ENCODE assay signal across 1 cellular context in the genomic region with DNA sequence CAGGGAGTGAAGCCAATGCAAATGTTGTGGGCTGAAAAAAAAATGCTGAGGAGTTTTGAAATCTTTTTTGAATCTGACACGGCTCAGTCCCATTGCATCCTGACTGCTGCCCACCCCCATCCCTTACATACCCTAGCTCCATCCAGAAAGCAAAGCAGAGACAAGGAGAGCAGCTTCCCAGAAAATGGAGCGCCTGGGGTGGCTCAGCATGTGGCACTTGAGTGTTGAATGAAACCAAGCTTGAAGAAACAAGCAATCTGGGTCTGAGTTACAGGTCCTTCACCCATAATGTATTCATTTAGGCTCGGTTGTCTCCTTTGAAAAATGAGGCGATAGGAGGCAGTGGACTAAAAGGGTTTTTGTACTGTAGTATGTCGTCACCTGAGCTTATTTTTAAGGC.
TF ChIP-seq lines count a peak whose summit lies in the region.

No MANE protein-coding gene starts in this region.

TF ChIP-seq in H1, 55 proteins besides CTCF, POLR2A, EP300 and RAD21 (continued from another document):
- TF ChIP-seq, protein P1, sequence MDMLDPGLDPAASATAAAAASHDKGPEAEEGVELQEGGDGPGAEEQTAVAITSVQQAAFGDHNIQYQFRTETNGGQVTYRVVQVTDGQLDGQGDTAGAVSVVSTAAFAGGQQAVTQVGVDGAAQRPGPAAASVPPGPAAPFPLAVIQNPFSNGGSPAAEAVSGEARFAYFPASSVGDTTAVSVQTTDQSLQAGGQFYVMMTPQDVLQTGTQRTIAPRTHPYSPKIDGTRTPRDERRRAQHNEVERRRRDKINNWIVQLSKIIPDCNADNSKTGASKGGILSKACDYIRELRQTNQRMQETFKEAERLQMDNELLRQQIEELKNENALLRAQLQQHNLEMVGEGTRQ (IDR thresholded peaks at IDR 0.05; ENCODE audit: low read length): no peak
- TF ChIP-seq CREB1 (IDR thresholded peaks at IDR 0.05): no peak
- no peak for TF ChIP-seq SP2 (IDR thresholded peaks at IDR 0.05; ENCODE audit: low read length)
- TF ChIP-seq KDM5A (IDR thresholded peaks at IDR 0.05; ENCODE audit: low read length): no peak
- no peak for TF ChIP-seq EZH2 (IDR thresholded peaks at IDR 0.05; ENCODE audit: low read depth, low read length, severe bottlenecking)
- TF ChIP-seq POU5F1 (IDR thresholded peaks at IDR 0.05; ENCODE audit: low read depth, low read length): no peak
- TF ChIP-seq CEBPB (IDR thresholded peaks at IDR 0.05; ENCODE audit: low read depth, low read length): no peak
- TF ChIP-seq BRCA1 (IDR thresholded peaks at IDR 0.05; ENCODE audit: low read depth, low read length): no peak
- TF ChIP-seq HDAC2 (IDR thresholded peaks at IDR 0.05; ENCODE audit: borderline replicate concordance in 1 of 2, low read depth in 2 of 2, low read length in 2 of 2): no peak
- TF ChIP-seq POLR2AphosphoS5 (IDR thresholded peaks at IDR 0.05; ENCODE audit: low read depth, low read length): no peak
- TF ChIP-seq TCF12 (IDR thresholded peaks at IDR 0.05; ENCODE audit: low read depth, low read length): no peak
- no peak for TF ChIP-seq RBBP5 (IDR thresholded peaks at IDR 0.05; ENCODE audit: borderline replicate concordance, low read depth, low read length)
- TF ChIP-seq, protein P2, sequence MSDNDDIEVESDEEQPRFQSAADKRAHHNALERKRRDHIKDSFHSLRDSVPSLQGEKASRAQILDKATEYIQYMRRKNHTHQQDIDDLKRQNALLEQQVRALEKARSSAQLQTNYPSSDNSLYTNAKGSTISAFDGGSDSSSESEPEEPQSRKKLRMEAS (IDR thresholded peaks at IDR 0.05): no peak
- no peak for TF ChIP-seq YY1 (IDR thresholded peaks at IDR 0.05; ENCODE audit: low read depth, low read length)
- TF ChIP-seq SUZ12 (IDR thresholded peaks at IDR 0.05; ENCODE audit: low read length): no peak
- no peak for TF ChIP-seq CHD1 (IDR thresholded peaks at IDR 0.05; ENCODE audit: low read depth, low read length)
- no peak for TF ChIP-seq JUND (IDR thresholded peaks at IDR 0.05; ENCODE audit: low read length)
- TF ChIP-seq NRF1 (IDR thresholded peaks at IDR 0.05; ENCODE audit: low read depth, low read length): no peak
TF ChIP-seq in H1: peak in this region for 0.
